9 cellular contexts compared by ENCODE assay signal in genomic region chr19:41886761-41887710, GRCh38. TPM values are rescaled to one million over a fixed set of nuclear protein-coding genes. Genes with fewer than 3 reads are reported as not detected.
DNase-seq lines count a peak whose midpoint lies in the region; ATAC-seq, FAIRE-seq and TF ChIP-seq lines count a peak whose summit lies in the region.
"Had no signal": no experiment of that assay in that cellular context is flagged by ENCODE, and none has a peak within 500 bp of the region (broad histone marks: within the 10 kb centered on the region; RNA-seq: fewer than 3 reads in every experiment).

No MANE protein-coding gene starts in this region.

- TF ChIP-seq CTCF in DND-41 (IDR thresholded peaks at IDR 0.05; ENCODE audit: borderline replicate concordance, extremely low read depth, low read length, poor library complexity, severe bottlenecking) (no peak), Panc1 (IDR thresholded peaks at IDR 0.05) (no peak), osteoblast (IDR thresholded peaks at IDR 0.05; ENCODE audit: extremely low read depth, low read depth, low read length) (no peak), kidney (IDR thresholded peaks at IDR 0.05; ENCODE audit: borderline replicate concordance, extremely low read depth, insufficient read depth) (no peak)

- H2AFZ ChIP-seq in DND-41 (ENCODE audit: low read depth, low read length) (no peak overlapping the region), osteoblast (ENCODE audit: low read length) (no peak overlapping the region)

- H3K27ac ChIP-seq in DND-41 (ENCODE audit: low read length) (peak overlapping the region; percentile 87), Panc1 (ENCODE audit: low read length) (peak overlapping the region; percentile 51), osteoblast (ENCODE audit: low read depth, low read length) (no peak overlapping the region), kidney (ENCODE audit: low read depth in 2 of 2, low read length in 2 of 2) (no peak overlapping the region)

- no peaks in the 10 kb centered on the region for H3K27me3 ChIP-seq in DND-41 (ENCODE audit: insufficient read depth, low read length, poor library complexity)
- no peaks in the 10 kb centered on the region for H3K27me3 ChIP-seq in Panc1 (ENCODE audit: control insufficient read depth, insufficient read depth, low read length)
- H3K27me3 ChIP-seq in adipocyte (replicated peaks; ENCODE audit: control insufficient read depth, insufficient read depth, low read length) = no peaks in the 10 kb centered on the region
- no peaks in the 10 kb centered on the region for H3K27me3 ChIP-seq in osteoblast (ENCODE audit: insufficient read depth, low read length)

- peak overlapping the region; percentile 91 for H3K4me2 ChIP-seq in DND-41 (ENCODE audit: insufficient read depth, low read length)
- H3K4me2 ChIP-seq in osteoblast (ENCODE audit: insufficient read depth, low read length) = no peak overlapping the region

- CTCF ChIA-PET in Panc1 (lab: Charles Lee) = interaction anchor here (0.5 kb wide), 2 partner anchors 363 to 542 kb away, joined by 3 read pairs; no protein-coding TSS in a partner anchor

- TSS peak; percentile 36 for BruUV-seq in Panc1 (replicated peaks; lab: Mats Ljungman, UMichigan)

- peaks cover 51% of the 10 kb centered on the region for H4K20me1 ChIP-seq in DND-41 (ENCODE audit: insufficient read depth, low read length)
- peaks cover 47% of the 10 kb centered on the region for H4K20me1 ChIP-seq in osteoblast (ENCODE audit: insufficient read depth, low read length)

- H3K4me3 ChIP-seq in DND-41 (ENCODE audit: low read depth in 1 of 2, low read length in 2 of 2) (peak overlapping the region in 1 of 2 experiments; percentile 80; a peak in 3 of 4 replicates), Panc1 (ENCODE audit: low read depth in 2 of 2, low read length in 2 of 2) (no peak overlapping the region), adipocyte (ENCODE audit: low read length) (no peak overlapping the region), osteoblast (ENCODE audit: insufficient read depth, low read length) (no peak overlapping the region), kidney (ENCODE audit: low read length in 2 of 2) (no peak overlapping the region)

- intact Hi-C loops in Panc1 (cut with micrococcal nuclease; ENCODE audit: unreplicated experiment) = loop anchor here (10.0 kb wide), 1 partner anchor 48 kb away; no protein-coding TSS in a partner anchor
- intact Hi-C loops in kidney (cut with DNase I) = no loop called here

- DNase-seq in DND-41 (peak; percentile 93), Panc1 (ENCODE audit: low read depth, low spot score) (no peak), adipocyte (ENCODE audit: low read depth) (no peak), osteoblast (ENCODE audit: insufficient read length, low spot score, missing footprints) (peak; percentile 93), dermis blood vessel endothelial cell (no peak), islet precursor cell (no peak), MV-4-11 (lab: John Stamatoyannopoulos, UW) (no peak), kidney (no peak)
- DNase-seq: GDM1 had no signal

- in situ Hi-C loops in Panc1 (cut with HindIII; ENCODE audit: low pct_unique_long_range_greater_than_20kb, low sequenced_read_pairs) = no loop called here

- POLR2A ChIA-PET in Panc1 (lab: Charles Lee) = interaction anchor here (0.6 kb wide), 1 partner anchor 133 kb away, joined by 4 read pairs; no protein-coding TSS in a partner anchor

- H3K9ac ChIP-seq in DND-41 (ENCODE audit: low read depth, low read length) = peak overlapping the region; percentile 88
- peak overlapping the region; percentile 7 for H3K9ac ChIP-seq in adipocyte (ENCODE audit: low read length)
- no peak overlapping the region for H3K9ac ChIP-seq in kidney (ENCODE audit: low read length in 2 of 2)

- H3K4me1 ChIP-seq in DND-41 (ENCODE audit: insufficient read depth, low read length) (peaks cover 65% of the 10 kb centered on the region), Panc1 (ENCODE audit: control insufficient read depth, insufficient read depth, low read length) (peaks cover 25% of the 10 kb centered on the region), adipocyte (ENCODE audit: control insufficient read depth, insufficient read depth, low read length) (peaks cover 17% of the 10 kb centered on the region), osteoblast (ENCODE audit: insufficient read depth, low read length) (peaks cover 24% of the 10 kb centered on the region), kidney (ENCODE audit: control insufficient read depth in 1 of 2, insufficient read depth in 1 of 2, low read depth in 1 of 2, low read length in 2 of 2) (peaks cover 6 to 17% of the 10 kb centered on the region in 2 donors)

- no peak for FAIRE-seq in kidney (lab: Jason Lieb, UNC)

- ATAC-seq in DND-41 (ENCODE audit: insufficient read depth, low read depth) = peak; percentile 67
- no peak for ATAC-seq in Panc1

- H3K9me3 ChIP-seq in DND-41 (ENCODE audit: insufficient read depth, low read length, severe bottlenecking) (no peaks in the 10 kb centered on the region), Panc1 (ENCODE audit: control insufficient read depth, insufficient read depth, low read depth, low read length) (no peaks in the 10 kb centered on the region), adipocyte (ENCODE audit: control insufficient read depth, low read length) (no peaks in the 10 kb centered on the region), osteoblast (ENCODE audit: low read depth, low read length) (no peaks in the 10 kb centered on the region), kidney (ENCODE audit: control insufficient read depth in 1 of 2, low read length in 2 of 2) (no peaks in the 10 kb centered on the region)

- H3K79me2 ChIP-seq in DND-41 (ENCODE audit: insufficient read depth, low read length) = peaks cover 89% of the 10 kb centered on the region
- H3K79me2 ChIP-seq in osteoblast (ENCODE audit: insufficient read depth, low read length) = peaks cover 39% of the 10 kb centered on the region

- peaks cover 73% of the 10 kb centered on the region for H3K36me3 ChIP-seq in DND-41 (ENCODE audit: insufficient read depth, low read length)
- no peaks in the 10 kb centered on the region; the same call in 1 of the 2 replicates for H3K36me3 ChIP-seq in Panc1 (ENCODE audit: control insufficient read depth, insufficient read depth, low read length)
- peaks cover 21% of the 10 kb centered on the region for H3K36me3 ChIP-seq in adipocyte (ENCODE audit: control insufficient read depth, insufficient read depth, low read length, severe bottlenecking)
- peaks cover 20% of the 10 kb centered on the region for H3K36me3 ChIP-seq in osteoblast (ENCODE audit: insufficient read depth, low read length)
- peaks cover 3 to 6% of the 10 kb centered on the region in 2 donors for H3K36me3 ChIP-seq in kidney (ENCODE audit: control insufficient read depth in 1 of 2, insufficient read depth in 2 of 2, low read length in 2 of 2)

RNA-seq across cellular contexts. Expression of gene ARHGEF1, which starts 4.1 kb away (rescaled TPM):
- total RNA-seq in Panc1 (2021; ENCODE audit: unreplicated experiment) (69.5 TPM), osteoblast (30.6 and 31.8 TPM in 2 replicates), dermis blood vessel endothelial cell (53.8 and 69.4 TPM in 2 replicates), kidney (139 TPM)
- polyA plus RNA-seq in Panc1 (2012; ENCODE audit: insufficient read length) = 106 TPM
- 39.0 TPM for polyA plus RNA-seq in kidney (ENCODE audit: insufficient read depth, low read depth, low replicate concordance)

RNA-seq across cellular contexts. Expression of gene CD79A, which starts 10.0 kb away (rescaled TPM):
- total RNA-seq in Panc1 (2021; ENCODE audit: unreplicated experiment) = 0.59 TPM
- polyA plus RNA-seq in Panc1 (2012; ENCODE audit: insufficient read length) = 0.74 TPM
- 0.36 TPM in 1 of 2 replicates, not detected in the other for total RNA-seq in osteoblast
- total RNA-seq in dermis blood vessel endothelial cell = 0.09 and 0.34 TPM in 2 replicates
- total RNA-seq in kidney = 11.0 TPM
- polyA plus RNA-seq in kidney (ENCODE audit: insufficient read depth, low read depth, low replicate concordance) = 0.32 TPM

RNA-seq across cellular contexts. Expression of gene RPS19, which starts 27.0 kb away (rescaled TPM):
- 1,349 TPM for total RNA-seq in Panc1 (2021; ENCODE audit: unreplicated experiment)
- 1,726 TPM for polyA plus RNA-seq in Panc1 (2012; ENCODE audit: insufficient read length)
- total RNA-seq in osteoblast = 486 and 791 TPM in 2 replicates
- total RNA-seq in dermis blood vessel endothelial cell = 1,021 and 1,770 TPM in 2 replicates
- 1,433 TPM for total RNA-seq in kidney
- polyA plus RNA-seq in kidney (ENCODE audit: insufficient read depth, low read depth, low replicate concordance) = 2,116 TPM

RNA-seq across cellular contexts. Expression of gene ERFL, which starts 41.2 kb away (rescaled TPM):
- 0.18 TPM for total RNA-seq in Panc1 (2021; ENCODE audit: unreplicated experiment)
- 0.15 TPM for polyA plus RNA-seq in Panc1 (2012; ENCODE audit: insufficient read length)
- total RNA-seq in osteoblast = under 0.01 TPM in 2 replicates
- not detected in 2 replicates for total RNA-seq in dermis blood vessel endothelial cell
- total RNA-seq in kidney = 0.69 TPM
- polyA plus RNA-seq in kidney (ENCODE audit: insufficient read depth, low read depth, low replicate concordance) = not detected

RNA-seq across cellular contexts. Expression of gene DMRTC2, which starts 42.2 kb away (rescaled TPM):
- not detected for total RNA-seq in Panc1 (2021; ENCODE audit: unreplicated experiment)
- polyA plus RNA-seq in Panc1 (2012; ENCODE audit: insufficient read length) = not detected
- not detected in 2 replicates for total RNA-seq in osteoblast
- not detected in 2 replicates for total RNA-seq in dermis blood vessel endothelial cell
- total RNA-seq in kidney = not detected
- not detected for polyA plus RNA-seq in kidney (ENCODE audit: insufficient read depth, low read depth, low replicate concordance)

Comparison
In these comparisons a context has a peak if more than half of its experiments do, and no peak if none do; other contexts are left out.
1. DNase-seq: peak in DND-41 (single experiment) and osteoblast (single experiment); none in Panc1 (single experiment), adipocyte (single experiment), dermis blood vessel endothelial cell (single experiment), islet precursor cell (single experiment), MV-4-11 (single experiment) and kidney (single experiment).
2. H3K27ac ChIP-seq: peak in DND-41 (single experiment) and Panc1 (single experiment); none in osteoblast (single experiment) and kidney (0 of 2).
3. H3K9ac ChIP-seq: peak in DND-41 (single experiment) and adipocyte (single experiment); none in kidney (0 of 2).